In the genomic region with DNA sequence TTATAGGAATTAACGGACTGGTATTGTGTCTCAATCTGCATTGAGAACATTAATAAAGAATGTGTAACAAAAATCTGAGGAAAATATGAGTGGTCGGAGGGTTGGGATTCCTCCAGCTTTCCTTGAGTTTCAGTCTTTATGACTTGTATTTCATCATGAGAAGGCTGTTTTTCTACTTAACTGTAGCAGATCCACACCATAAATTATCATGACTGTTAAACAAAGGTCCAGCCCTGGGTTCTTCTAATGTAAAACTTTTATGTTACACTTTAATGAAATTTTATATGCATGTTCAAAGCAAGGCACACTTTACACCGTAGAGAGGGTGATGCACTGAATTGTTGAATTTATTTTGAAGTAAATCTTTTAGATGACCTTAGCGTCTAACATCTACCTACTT, we compare ENCODE assay signal across 29 cellular contexts.
"Had no signal": no experiment of that assay in that cellular context is flagged by ENCODE, and none has a peak within 500 bp of the region (broad histone marks: within the 10 kb centered on the region; RNA-seq: fewer than 3 reads in every experiment).

No MANE protein-coding gene starts in this region.

- H3K27me3 ChIP-seq: ascending aorta, brain microvascular endothelial cell had no signal

- H3K27me3 Mint-ChIP-seq: activated naive CD4-positive, alpha-beta T cell treated with anti-CD3 and anti-CD28 coated beads, Interleukin-2, amount 10 ng/mL, durations not matched to agents 7 days and 5 days; central memory CD8-positive, alpha-beta T cell; dendritic cell treated with granulocyte-macrophage colony-stimulating factor and Interleukin-4, amounts not matched to agents 40 ng/mL and 50 ng/mL, for 4 days had no signal

- H3K9me3 ChIP-seq: ascending aorta, gastrocnemius medialis, heart left ventricle had no signal

- H3K36me3 Mint-ChIP-seq: activated naive CD4-positive, alpha-beta T cell treated with anti-CD3 and anti-CD28 coated beads, Interleukin-2, amount 10 ng/mL, durations not matched to agents 7 days and 5 days; activated naive CD4-positive, alpha-beta T cell treated with anti-CD3 and anti-CD28 coated beads, Interleukin-2, amount 50 U/mL, for 72 hours; activated naive CD8-positive, alpha-beta T cell treated with anti-CD3 and anti-CD28 coated beads, Interleukin-2, amount 10 ng/mL, durations not matched to agents 7 days and 5 days had no signal

- H3K9me3 Mint-ChIP-seq: activated CD4-positive, alpha-beta memory T cell treated with anti-CD3 and anti-CD28 coated beads, Interleukin-2, amount 10 ng/mL, durations not matched to agents 7 days and 5 days; activated CD4-positive, alpha-beta T cell treated with anti-CD3 and anti-CD28 coated beads, Interleukin-2, amount 10 ng/mL, durations not matched to agents 24 days and 14 days; activated naive CD4-positive, alpha-beta T cell treated with anti-CD3 and anti-CD28 coated beads, Interleukin-2, amount 10 ng/mL, durations not matched to agents 7 days and 5 days; activated naive CD4-positive, alpha-beta T cell treated with anti-CD3 and anti-CD28 coated beads, Interleukin-2, amount 50 U/mL, for 72 hours; activated naive CD8-positive, alpha-beta T cell treated with anti-CD3 and anti-CD28 coated beads, Interleukin-2, amount 10 ng/mL, durations not matched to agents 7 days and 5 days; activated T-cell treated with anti-CD3 and anti-CD28 coated beads, Interleukin-2, amount 50 U/mL, for 24 hours; activated T-cell treated with anti-CD3 and anti-CD28 coated beads, Interleukin-2, amount 50 U/mL, for 72 hours; central memory CD8-positive, alpha-beta T cell; dendritic cell treated with granulocyte-macrophage colony-stimulating factor and Interleukin-4, amounts not matched to agents 40 ng/mL and 50 ng/mL, for 4 days had no signal

- H3K4me3 ChIP-seq: ascending aorta, coronary artery, dorsolateral prefrontal cortex, gastrocnemius medialis, heart left ventricle had no signal

- H3K36me3 ChIP-seq: ascending aorta, brain microvascular endothelial cell, gastrocnemius medialis, heart left ventricle had no signal

- H3K4me3 Mint-ChIP-seq: activated CD4-positive, alpha-beta memory T cell treated with anti-CD3 and anti-CD28 coated beads, Interleukin-2, amount 10 ng/mL, durations not matched to agents 7 days and 5 days; activated CD4-positive, alpha-beta T cell treated with anti-CD3 and anti-CD28 coated beads for 36 hours; activated CD4-positive, alpha-beta T cell treated with anti-CD3 and anti-CD28 coated beads, Interleukin-2, amount 10 ng/mL, durations not matched to agents 24 days and 14 days; activated naive CD4-positive, alpha-beta T cell treated with anti-CD3 and anti-CD28 coated beads, Interleukin-2, amount 10 ng/mL, durations not matched to agents 7 days and 5 days; activated naive CD8-positive, alpha-beta T cell treated with anti-CD3 and anti-CD28 coated beads, Interleukin-2, amount 10 ng/mL, durations not matched to agents 7 days and 5 days; activated T-cell treated with anti-CD3 and anti-CD28 coated beads, Interleukin-2, amount 50 U/mL, for 24 hours; activated T-cell treated with anti-CD3 and anti-CD28 coated beads, Interleukin-2, amount 50 U/mL, for 72 hours; central memory CD8-positive, alpha-beta T cell; dendritic cell treated with granulocyte-macrophage colony-stimulating factor and Interleukin-4, amounts not matched to agents 40 ng/mL and 50 ng/mL, for 4 days; endodermal cell had no signal

- H3K27ac ChIP-seq: ascending aorta, brain microvascular endothelial cell, coronary artery, dorsolateral prefrontal cortex, foreskin keratinocyte, gastrocnemius medialis, heart left ventricle had no signal

- H3K4me1 ChIP-seq: ascending aorta, foreskin keratinocyte, gastrocnemius medialis, heart left ventricle had no signal

- H3K27ac Mint-ChIP-seq: activated CD4-positive, alpha-beta memory T cell treated with anti-CD3 and anti-CD28 coated beads, Interleukin-2, amount 10 ng/mL, durations not matched to agents 7 days and 5 days; activated CD4-positive, alpha-beta T cell treated with anti-CD3 and anti-CD28 coated beads for 36 hours; activated CD4-positive, alpha-beta T cell treated with anti-CD3 and anti-CD28 coated beads, Interleukin-2, amount 10 ng/mL, durations not matched to agents 24 days and 14 days; activated naive CD4-positive, alpha-beta T cell treated with anti-CD3 and anti-CD28 coated beads, Interleukin-2, amount 10 ng/mL, durations not matched to agents 7 days and 5 days; activated naive CD4-positive, alpha-beta T cell treated with anti-CD3 and anti-CD28 coated beads, Interleukin-2, amount 50 U/mL, for 72 hours; activated naive CD8-positive, alpha-beta T cell treated with anti-CD3 and anti-CD28 coated beads, Interleukin-2, amount 10 ng/mL, durations not matched to agents 7 days and 5 days; activated T-cell treated with anti-CD3 and anti-CD28 coated beads, Interleukin-2, amount 50 U/mL, for 24 hours; activated T-cell treated with anti-CD3 and anti-CD28 coated beads, Interleukin-2, amount 50 U/mL, for 72 hours; dendritic cell treated with granulocyte-macrophage colony-stimulating factor and Interleukin-4, amounts not matched to agents 40 ng/mL and 50 ng/mL, for 4 days; endodermal cell had no signal

- DNase-seq: activated CD4-positive, alpha-beta memory T cell treated with anti-CD3 and anti-CD28 coated beads, Interleukin-2, amount 10 ng/mL, durations not matched to agents 7 days and 5 days; activated CD4-positive, alpha-beta T cell treated with anti-CD3 and anti-CD28 coated beads for 36 hours; activated CD4-positive, alpha-beta T cell treated with anti-CD3 and anti-CD28 coated beads, Interleukin-2, amount 10 ng/mL, durations not matched to agents 24 days and 14 days; activated CD4-positive, alpha-beta T cell treated with anti-CD3 and anti-CD28 coated beads, Interleukin-2, amount 50 U/mL, for 4 hours; activated CD4-positive, CD25-positive, alpha-beta regulatory T cell; activated CD4-positive, CD25-positive, alpha-beta regulatory T cell treated with anti-CD3 and anti-CD28 coated beads, Interleukin-2, amount 50 U/mL, for 72 hours; activated CD8-positive, alpha-beta memory T cell treated with anti-CD3 and anti-CD28 coated beads, Interleukin-2, amount 50 U/mL, for 48 hours; activated gamma-delta T cell; activated naive CD4-positive, alpha-beta T cell; activated naive CD4-positive, alpha-beta T cell treated with anti-CD3 and anti-CD28 coated beads, Interleukin-2, amount 10 ng/mL, durations not matched to agents 7 days and 5 days; activated naive CD8-positive, alpha-beta T cell treated with anti-CD3 and anti-CD28 coated beads, Interleukin-2, amount 10 ng/mL, durations not matched to agents 7 days and 5 days; activated T-cell treated with anti-CD3 and anti-CD28 coated beads for 4 hours; activated T-cell treated with anti-CD3 and anti-CD28 coated beads, Interleukin-2, amount 50 U/mL, for 24 hours; activated T-cell treated with anti-CD3 and anti-CD28 coated beads, Interleukin-2, amount 50 U/mL, for 72 hours; brain microvascular endothelial cell; dorsolateral prefrontal cortex; effector memory CD4-positive, alpha-beta T cell; endodermal cell; foreskin keratinocyte; gastrocnemius medialis; glutamatergic neuron; heart left ventricle; T-helper 2 cell had no signal

- H3K4me1 Mint-ChIP-seq: activated CD4-positive, alpha-beta memory T cell treated with anti-CD3 and anti-CD28 coated beads, Interleukin-2, amount 10 ng/mL, durations not matched to agents 7 days and 5 days; activated CD4-positive, alpha-beta T cell treated with anti-CD3 and anti-CD28 coated beads for 36 hours; activated CD4-positive, alpha-beta T cell treated with anti-CD3 and anti-CD28 coated beads, Interleukin-2, amount 10 ng/mL, durations not matched to agents 24 days and 14 days; activated naive CD4-positive, alpha-beta T cell treated with anti-CD3 and anti-CD28 coated beads, Interleukin-2, amount 10 ng/mL, durations not matched to agents 7 days and 5 days; activated naive CD8-positive, alpha-beta T cell treated with anti-CD3 and anti-CD28 coated beads, Interleukin-2, amount 10 ng/mL, durations not matched to agents 7 days and 5 days; central memory CD8-positive, alpha-beta T cell had no signal

- FAIRE-seq: bronchial epithelial cell had no signal
